Comparison of ENCODE assay signal across 27 cellular contexts in the genomic region with DNA sequence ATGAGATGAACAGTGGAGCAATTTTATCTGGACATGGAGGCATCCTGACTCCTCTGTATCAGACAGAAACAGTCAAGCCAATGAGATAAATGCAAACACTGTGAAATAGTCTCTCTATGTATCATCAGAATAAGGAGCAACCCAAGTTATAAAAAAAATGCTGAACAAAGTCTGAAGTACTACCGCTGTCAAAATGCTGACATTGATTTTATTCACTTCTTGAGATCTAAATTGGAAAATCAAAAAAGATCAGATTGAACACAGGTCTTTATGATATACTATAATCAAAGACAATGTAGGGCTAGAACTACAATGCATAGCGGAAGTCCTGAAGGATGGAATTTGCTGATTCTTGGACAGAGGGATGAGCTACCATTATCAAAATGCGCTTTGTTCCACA.
"Had no signal": no experiment of that assay in that cellular context is flagged by ENCODE, and none has a peak within 500 bp of the region (broad histone marks: within the 10 kb centered on the region; RNA-seq: fewer than 3 reads in every experiment).

No MANE protein-coding gene starts in this region.

- DNase-seq: Kasumi-1, MV-4-11, NCI-H1092, NCI-H1105 treated with DMSO at 0.1 percent for 48 hours, NCI-H1417 treated with DMSO at 0.1 percent for 48 hours, NCI-H146, NCI-H1694 treated with DMSO at 0.1 percent for 48 hours, NCI-H1930, NCI-H2081, NCI-H2107, NCI-H2227 treated with DMSO at 0.1 percent for 48 hours, NCI-H446, NCI-H510A, NCI-H524 treated with DMSO at 0.1 percent for 48 hours, NCI-H69, NCI-H774, Right ventricle myocardium superior, RPMI8226, SIG-M5, SW 1271, T-cell had no signal

- FAIRE-seq: HTR-8/SVneo, RCC 7860 had no signal

- H3K4me2 ChIP-seq: KMS-11 had no signal

- H3K4me1 ChIP-seq: SJSA1 had no signal

- ATAC-seq: T-cell had no signal

- H3K9ac ChIP-seq: KMS-11 had no signal

- H3K9me3 ChIP-seq: SJSA1 had no signal

- H3K36me3 ChIP-seq: SJSA1 had no signal

- H3K27me3 ChIP-seq: SJSA1 had no signal

- H3K27ac ChIP-seq: HL-60, KMS-11, SJSA1, SK-N-MC had no signal

- H3K4me3 ChIP-seq: SJSA1, SK-N-MC had no signal
